In the genomic region with DNA sequence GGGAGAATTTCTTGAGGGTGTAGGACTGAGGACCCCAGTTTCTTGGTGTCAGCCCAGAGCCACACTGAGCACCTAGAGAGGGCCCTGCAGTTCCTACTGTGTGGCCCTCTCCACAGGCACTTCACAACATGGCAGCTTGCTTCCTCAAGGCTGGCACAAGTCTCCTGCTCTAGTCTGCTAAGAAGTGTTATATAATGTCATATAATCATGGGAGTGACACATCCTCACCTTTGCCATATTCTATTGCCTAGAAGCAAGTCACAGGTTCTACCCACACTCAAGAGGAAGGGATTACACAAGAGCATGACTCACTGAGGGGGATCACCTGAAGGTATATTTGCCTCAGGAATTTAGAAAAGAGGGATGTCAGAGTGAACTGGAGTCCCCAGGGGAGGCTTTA, we compare ENCODE assay signal across 1 cellular context.
TF ChIP-seq lines count a peak whose summit lies in the region.

No MANE protein-coding gene starts in this region.

TF ChIP-seq in HEK293, 187 proteins besides CTCF, POLR2A, EP300 and RAD21 (continued from another document):
- TF ChIP-seq, protein P1, sequence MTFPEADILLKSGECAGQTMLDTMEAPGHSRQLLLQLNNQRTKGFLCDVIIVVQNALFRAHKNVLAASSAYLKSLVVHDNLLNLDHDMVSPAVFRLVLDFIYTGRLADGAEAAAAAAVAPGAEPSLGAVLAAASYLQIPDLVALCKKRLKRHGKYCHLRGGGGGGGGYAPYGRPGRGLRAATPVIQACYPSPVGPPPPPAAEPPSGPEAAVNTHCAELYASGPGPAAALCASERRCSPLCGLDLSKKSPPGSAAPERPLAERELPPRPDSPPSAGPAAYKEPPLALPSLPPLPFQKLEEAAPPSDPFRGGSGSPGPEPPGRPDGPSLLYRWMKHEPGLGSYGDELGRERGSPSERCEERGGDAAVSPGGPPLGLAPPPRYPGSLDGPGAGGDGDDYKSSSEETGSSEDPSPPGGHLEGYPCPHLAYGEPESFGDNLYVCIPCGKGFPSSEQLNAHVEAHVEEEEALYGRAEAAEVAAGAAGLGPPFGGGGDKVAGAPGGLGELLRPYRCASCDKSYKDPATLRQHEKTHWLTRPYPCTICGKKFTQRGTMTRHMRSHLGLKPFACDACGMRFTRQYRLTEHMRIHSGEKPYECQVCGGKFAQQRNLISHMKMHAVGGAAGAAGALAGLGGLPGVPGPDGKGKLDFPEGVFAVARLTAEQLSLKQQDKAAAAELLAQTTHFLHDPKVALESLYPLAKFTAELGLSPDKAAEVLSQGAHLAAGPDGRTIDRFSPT (tag by site-specific recombination; IDR thresholded peaks at IDR 0.05), result peak; percentile 49
- TF ChIP-seq KLF8 (tag by site-specific recombination; IDR thresholded peaks at IDR 0.05), result peak; percentile 67
- peak; percentile 37; the same call in 1 of the 2 replicates for TF ChIP-seq ZNF629 (tag by site-specific recombination; IDR thresholded peaks at IDR 0.05)
- TF ChIP-seq SP7 (tag by site-specific recombination; IDR thresholded peaks at IDR 0.05), result peak; percentile 62
- TF ChIP-seq SCRT2 (tag by site-specific recombination; IDR thresholded peaks at IDR 0.05), result peak; percentile 46; the same call in 1 of the 2 replicates
